ENCODE assay signal across 32 cellular contexts in genomic region chr2:234469972-234470371, GRCh38.
"Had no signal": no experiment of that assay in that cellular context is flagged by ENCODE, and none has a peak within 500 bp of the region (broad histone marks: within the 10 kb centered on the region; RNA-seq: fewer than 3 reads in every experiment).

No MANE protein-coding gene starts in this region.

- H3K27ac ChIP-seq: RWPE1 had no signal

- FAIRE-seq: bronchial epithelial cell, RCC 7860 had no signal

- ATAC-seq: activated CD8-positive, alpha-beta memory T cell treated with anti-CD3 and anti-CD28 coated beads, Interleukin-2, amount 10 ng/mL, durations not matched to agents 7 days and 5 days; PC-3; Right ventricle myocardium inferior; SK-N-SH treated with all-trans-retinoic acid at 6 μM for 48 hours; WTC11 had no signal

- DNase-seq: activated CD4-positive, alpha-beta memory T cell treated with anti-CD3 and anti-CD28 coated beads, Interleukin-2, amount 10 ng/mL, durations not matched to agents 7 days and 5 days; activated CD4-positive, alpha-beta T cell treated with anti-CD3 and anti-CD28 coated beads for 4 hours; activated CD8-positive, alpha-beta memory T cell treated with anti-CD3 and anti-CD28 coated beads for 24 hours; activated CD8-positive, alpha-beta memory T cell treated with anti-CD3 and anti-CD28 coated beads, Interleukin-2, amount 10 ng/mL, durations not matched to agents 7 days and 5 days; activated CD8-positive, alpha-beta memory T cell treated with anti-CD3 and anti-CD28 coated beads, Interleukin-2, amount 50 U/mL, for 48 hours; activated naive CD4-positive, alpha-beta T cell treated with anti-CD3 and anti-CD28 coated beads, Interleukin-2, amount 10 ng/mL, durations not matched to agents 7 days and 5 days; activated naive CD8-positive, alpha-beta T cell treated with anti-CD3 and anti-CD28 coated beads, Interleukin-2, amount 50 U/mL, for 24 hours; anterior cingulate cortex; caudate nucleus; Karpas-422; KBM-7; NCI-H1048; NCI-H1105 treated with DMSO at 0.1 percent for 48 hours; NCI-H1436; NCI-H1694; NCI-H1930; NCI-H2081 treated with DMSO at 0.1 percent for 48 hours; NCI-H226; NCI-H446 treated with DMSO at 0.1 percent for 48 hours; NCI-H524; NCI-H69; NCI-H82; SIG-M5; T-cell; T-helper 9 cell had no signal
